Comparison of ENCODE assay signal across 21 cellular contexts in genomic region chr6:158387578-158387977, GRCh38.
"Had no signal": no experiment of that assay in that cellular context is flagged by ENCODE, and none has a peak within 500 bp of the region (broad histone marks: within the 10 kb centered on the region; RNA-seq: fewer than 3 reads in every experiment).

No MANE protein-coding gene starts in this region.

- ATAC-seq: activated naive CD8-positive, alpha-beta T cell treated with anti-CD3 and anti-CD28 coated beads, Interleukin-2, amount 50 U/mL, for 24 hours; activated T-cell treated with anti-CD3 and anti-CD28 coated beads, Interleukin-2, amount 50 U/mL, for 4 hours; PC-3 had no signal

- H3K4me3 ChIP-seq: Peyer's patch, SJSA1 had no signal

- H3K4me1 ChIP-seq: Peyer's patch had no signal

- H3K9me3 ChIP-seq: Peyer's patch, SJSA1 had no signal

- H3K27ac ChIP-seq: Peyer's patch, SJSA1 had no signal

- DNase-seq: activated CD4-positive, alpha-beta T cell treated with anti-CD3 and anti-CD28 coated beads, Interleukin-2, amount 50 U/mL, for 48 hours; activated CD8-positive, alpha-beta memory T cell treated with anti-CD3 and anti-CD28 coated beads, Interleukin-2, amount 50 U/mL, for 4 hours; activated naive CD4-positive, alpha-beta T cell treated with anti-CD3 and anti-CD28 coated beads, Interleukin-2, amount 10 ng/mL, durations not matched to agents 7 days and 5 days; activated naive CD8-positive, alpha-beta T cell treated with anti-CD3 and anti-CD28 coated beads, Interleukin-2, amount 50 U/mL, for 24 hours; activated T-cell treated with anti-CD3 and anti-CD28 coated beads for 4 hours; activated T-cell treated with anti-CD3 and anti-CD28 coated beads, Interleukin-2, amount 50 U/mL, for 4 hours; anterior cingulate cortex; caudate nucleus; cerebellar nuclear complex; cortex of kidney; NCI-H1092 treated with DMSO at 0.1 percent for 48 hours; NCI-H146; NCI-H187 treated with DMSO at 0.1 percent for 48 hours; NCI-H2081; NCI-H226; NCI-H446 treated with DMSO at 0.1 percent for 48 hours; PC-3; Peyer's patch; SHP77 treated with DMSO at 0.1 percent for 48 hours; T1000 had no signal

- H3K27me3 ChIP-seq: Peyer's patch, SJSA1 had no signal

- H3K36me3 ChIP-seq: Peyer's patch had no signal
